Comparison of ENCODE assay signal across 8 cellular contexts in genomic region chr3:128845695-128846491, GRCh38.
DNase-seq lines count a peak whose midpoint lies in the region; ATAC-seq and TF ChIP-seq lines count a peak whose summit lies in the region.

No MANE protein-coding gene starts in this region.

- peak; percentile 78 for TF ChIP-seq CTCF in GM12875 (IDR thresholded peaks at IDR 0.05; ENCODE audit: borderline replicate concordance, insufficient read depth, low read depth, low read length)

- ATAC-seq in HG02973 (IDR thresholded peaks at IDR 0.05; ENCODE audit: unreplicated experiment) (peak; percentile 62), HG03457 (IDR thresholded peaks at IDR 0.05; ENCODE audit: unreplicated experiment) (no peak)

- DNase-seq in NCI-H226: peak; percentile 73
- DNase-seq in activated CD4-positive, alpha-beta T cell treated with anti-CD3 and anti-CD28 coated beads for 4 hours: peak; percentile 75 to 79
- DNase-seq in stimulated activated CD4-positive, alpha-beta T cell treated with anti-CD3 and anti-CD28 coated beads, Interleukin-1b, Interleukin-23, amount 100 ng/mL, for 24 hours (ENCODE audit: low read depth in 4 of 4, low spot score in 1 of 4): peak; percentile 52 to 81 (median 61)

- peak overlapping the region; percentile 12 for H3K4me3 ChIP-seq in GM12875 (ENCODE audit: low read depth, low read length)

- no peaks in the 10 kb centered on the region for H3K27me3 ChIP-seq in layer of hippocampus (ENCODE audit: control insufficient read depth, insufficient read depth, low read length)

- H3K27ac ChIP-seq in cingulate gyrus (ENCODE audit: low read depth, low read length): peak overlapping the region; percentile 72
- H3K27ac ChIP-seq in layer of hippocampus (ENCODE audit: low read depth, low read length): peak overlapping the region; percentile 84
